ENCODE assay signal across 14 cellular contexts in genomic region chr4:84384801-84385582, GRCh38.
A peak's percentile ranks its signal among the peaks of the same experiment; 100 is the strongest.
DNase-seq lines count a peak whose midpoint lies in the region; ATAC-seq and TF ChIP-seq lines count a peak whose summit lies in the region.
"Had no signal": no experiment of that assay in that cellular context is flagged by ENCODE, and none has a peak within 500 bp of the region (broad histone marks: within the 10 kb centered on the region; RNA-seq: fewer than 3 reads in every experiment).

No MANE protein-coding gene starts in this region.

- intact Hi-C loops in adrenal gland (cut with DNase I): no loop called here

- no peaks in the 10 kb centered on the region for H3K79me2 ChIP-seq in GM23338 (replicated peaks; ENCODE audit: insufficient read depth)

- no peak overlapping the region for H2AFZ ChIP-seq in GM23338

- peaks cover 46% of the 10 kb centered on the region for H3K4me1 ChIP-seq in GM23338 (ENCODE audit: insufficient read depth)
- peaks cover 64% of the 10 kb centered on the region for H3K4me1 ChIP-seq in HUES64 (ENCODE audit: insufficient read depth, low read length)
- H3K4me1 ChIP-seq in ectodermal cell (ENCODE audit: control insufficient read depth, insufficient read depth, low read length): peaks cover 34% of the 10 kb centered on the region
- no peaks in the 10 kb centered on the region for H3K4me1 ChIP-seq in adrenal gland (replicated peaks in 1 of 2)
- no peaks in the 10 kb centered on the region for H3K4me1 ChIP-seq in suprapubic skin
- H3K4me1 ChIP-seq: BE2C had no signal

- H3K27me3 Mint-ChIP-seq in GM23338 (ENCODE audit: insufficient read depth, low read depth, poor library complexity): peaks cover 16% of the 10 kb centered on the region
- peaks cover 22% of the 10 kb centered on the region for H3K27me3 Mint-ChIP-seq in nephron progenitor cell (ENCODE audit: low read depth, poor library complexity)
- H3K27me3 Mint-ChIP-seq in natural killer cell treated with Interleukin-12 subunit alpha and Interleukin-12 subunit beta and Interleukin-15 and Interleukin-18, amount 100 ng/mL, for 72 hours: no peaks in the 10 kb centered on the region

- ATAC-seq in GM23338: peak; percentile 88
- ATAC-seq in natural killer cell treated with Interleukin-12 subunit alpha and Interleukin-12 subunit beta and Interleukin-15 and Interleukin-18, amount 100 ng/mL, for 72 hours: no peak
- ATAC-seq: A549, K562 had no signal

- no peaks in the 10 kb centered on the region for H3K36me3 ChIP-seq in GM23338 (ENCODE audit: insufficient read depth)
- no peaks in the 10 kb centered on the region for H3K36me3 ChIP-seq in HUES64 (ENCODE audit: insufficient read depth, low read length)
- no peaks in the 10 kb centered on the region for H3K36me3 ChIP-seq in ectodermal cell (ENCODE audit: control insufficient read depth, insufficient read depth, low read length)
- no peaks in the 10 kb centered on the region for H3K36me3 ChIP-seq in adrenal gland (replicated peaks in 1 of 2)
- no peaks in the 10 kb centered on the region for H3K36me3 ChIP-seq in suprapubic skin
- H3K36me3 ChIP-seq: BE2C had no signal

- no peaks in the 10 kb centered on the region for H4K20me1 ChIP-seq in GM23338 (replicated peaks; ENCODE audit: insufficient read depth)

- peak; percentile 53 for DNase-seq in GM23338 (ENCODE audit: low spot score)
- DNase-seq in nephron progenitor cell: no peak
- DNase-seq in adrenal gland: no peak
- no peak for DNase-seq in natural killer cell treated with Interleukin-12 subunit alpha and Interleukin-12 subunit beta and Interleukin-15 and Interleukin-18, amount 100 ng/mL, for 72 hours (ENCODE audit: low spot score)
- DNase-seq in suprapubic skin (ENCODE audit: low spot score in 2 of 2): no peak
- DNase-seq: BE2C; CD4-positive, alpha-beta memory T cell; DND-41; GDM1 had no signal

- H3K4me3 Mint-ChIP-seq in GM23338 (no peak overlapping the region), nephron progenitor cell (no peak overlapping the region)
- H3K4me3 Mint-ChIP-seq in natural killer cell treated with Interleukin-12 subunit alpha and Interleukin-12 subunit beta and Interleukin-15 and Interleukin-18, amount 100 ng/mL, for 72 hours: no peak overlapping the region
- H3K4me3 Mint-ChIP-seq: CD4-positive, alpha-beta memory T cell had no signal

- 0 out of 2 replicates have a peak overlapping the region, but pooled peaks have one; percentile 21 for H3K4me2 ChIP-seq in GM23338
- H3K4me2 ChIP-seq: A549 had no signal

- H3K27ac Mint-ChIP-seq in GM23338 (no peak overlapping the region), nephron progenitor cell (peak overlapping the region; percentile 78)
- no peak overlapping the region for H3K27ac Mint-ChIP-seq in natural killer cell treated with Interleukin-12 subunit alpha and Interleukin-12 subunit beta and Interleukin-15 and Interleukin-18, amount 100 ng/mL, for 72 hours
- H3K27ac Mint-ChIP-seq: CD4-positive, alpha-beta memory T cell had no signal

- TF ChIP-seq CTCF in GM23338 (conservative IDR thresholded peaks at IDR 0.05; ENCODE audit: low read depth in 2 of 2) (no peak), nephron progenitor cell (IDR thresholded peaks at IDR 0.05) (no peak), adrenal gland (IDR thresholded peaks at IDR 0.05) (no peak), suprapubic skin (IDR thresholded peaks at IDR 0.05) (no peak)

- H3K27ac ChIP-seq in GM23338 (ENCODE audit: low read depth) (no peak overlapping the region), HUES64 (ENCODE audit: low read depth, low read length) (peak overlapping the region; percentile 69), ectodermal cell (ENCODE audit: insufficient read depth, low read depth, low read length, poor library complexity, severe bottlenecking) (peak overlapping the region; percentile 31), adrenal gland (no peak overlapping the region), suprapubic skin (no peak overlapping the region)
- H3K27ac ChIP-seq: A549, C4-2B had no signal

- H3K4me1 Mint-ChIP-seq in GM23338: peaks cover 49% of the 10 kb centered on the region
- H3K4me1 Mint-ChIP-seq in nephron progenitor cell: peaks cover 22% of the 10 kb centered on the region
- no peaks in the 10 kb centered on the region for H3K4me1 Mint-ChIP-seq in natural killer cell treated with Interleukin-12 subunit alpha and Interleukin-12 subunit beta and Interleukin-15 and Interleukin-18, amount 100 ng/mL, for 72 hours (ENCODE audit: low read depth in 2 of 2)
- H3K4me1 Mint-ChIP-seq: CD4-positive, alpha-beta memory T cell had no signal

- TF ChIP-seq EP300 in suprapubic skin (IDR thresholded peaks at IDR 0.05): no peak

- H3K9me3 Mint-ChIP-seq in GM23338: no peaks in the 10 kb centered on the region
- H3K9me3 Mint-ChIP-seq in nephron progenitor cell: no peaks in the 10 kb centered on the region
- peaks cover 9% of the 10 kb centered on the region for H3K9me3 Mint-ChIP-seq in natural killer cell treated with Interleukin-12 subunit alpha and Interleukin-12 subunit beta and Interleukin-15 and Interleukin-18, amount 100 ng/mL, for 72 hours

- 17% methylated on average over 3 of the region's 3 CpGs for WGBS in HUES64
- WGBS in ectodermal cell, 2 experiments: 2 to 7% methylated on average over 3 of the region's 3 CpGs
- WGBS in adrenal gland, 4 donors: 33 to 43% (median 35%) methylated on average over 3 of the region's 3 CpGs
- 36% methylated on average over 3 of the region's 3 CpGs for WGBS in suprapubic skin

- H3K9me3 ChIP-seq in HUES64 (ENCODE audit: insufficient read depth, low read depth, low read length): no peaks in the 10 kb centered on the region
- H3K9me3 ChIP-seq in ectodermal cell (ENCODE audit: control insufficient read depth, low read length): no peaks in the 10 kb centered on the region
- no peaks in the 10 kb centered on the region for H3K9me3 ChIP-seq in adrenal gland (replicated peaks in 1 of 3)
- no peaks in the 10 kb centered on the region for H3K9me3 ChIP-seq in suprapubic skin
- H3K9me3 ChIP-seq: A549, BE2C had no signal

- no peaks in the 10 kb centered on the region for H3K9me2 ChIP-seq in GM23338 (ENCODE audit: insufficient read depth)

- H3K36me3 Mint-ChIP-seq in GM23338 (ENCODE audit: low read depth) (no peaks in the 10 kb centered on the region), nephron progenitor cell (ENCODE audit: low read depth) (no peaks in the 10 kb centered on the region)
- H3K36me3 Mint-ChIP-seq in natural killer cell treated with Interleukin-12 subunit alpha and Interleukin-12 subunit beta and Interleukin-15 and Interleukin-18, amount 100 ng/mL, for 72 hours: no peaks in the 10 kb centered on the region
- H3K36me3 Mint-ChIP-seq: CD4-positive, alpha-beta memory T cell had no signal

- peaks cover 31% of the 10 kb centered on the region for H3K27me3 ChIP-seq in GM23338 (ENCODE audit: insufficient read depth)
- peaks cover 34% of the 10 kb centered on the region for H3K27me3 ChIP-seq in HUES64 (ENCODE audit: insufficient read depth, low read length)
- peaks cover 30% of the 10 kb centered on the region for H3K27me3 ChIP-seq in ectodermal cell (ENCODE audit: control insufficient read depth, insufficient read depth, low read length, poor library complexity, severe bottlenecking)
- H3K27me3 ChIP-seq in adrenal gland: no peaks in the 10 kb centered on the region
- H3K27me3 ChIP-seq in suprapubic skin: peaks cover 8% of the 10 kb centered on the region
- H3K27me3 ChIP-seq: BE2C had no signal

- no peaks in the 10 kb centered on the region for H3F3A ChIP-seq in GM23338 (replicated peaks; ENCODE audit: low read depth)

- H3K4me3 ChIP-seq in GM23338: no peak overlapping the region
- H3K4me3 ChIP-seq in HUES64 (ENCODE audit: low read length): no peak overlapping the region; the same call in 1 of the 2 replicates
- H3K4me3 ChIP-seq in ectodermal cell (ENCODE audit: insufficient read depth, low read depth, low read length): no peak overlapping the region
- no peak overlapping the region for H3K4me3 ChIP-seq in adrenal gland
- no peak overlapping the region for H3K4me3 ChIP-seq in suprapubic skin
- H3K4me3 ChIP-seq: A549, K562 had no signal

- no peak for TF ChIP-seq POLR2A in adrenal gland (IDR thresholded peaks at IDR 0.05)
- TF ChIP-seq POLR2A in suprapubic skin (IDR thresholded peaks at IDR 0.05): no peak

- no peak overlapping the region for H3K9ac ChIP-seq in HUES64 (ENCODE audit: low read depth, low read length)

TF ChIP-seq in GM23338, 12 proteins besides CTCF, POLR2A, EP300 and RAD21 (continues in another document):
- TF ChIP-seq ZNF114 (CRISPR knock-in tag; IDR thresholded peaks at IDR 0.05) (no peak), ZNF331 (CRISPR knock-in tag; IDR thresholded peaks at IDR 0.05; ENCODE audit: low read depth) (no peak), EZH2 (IDR thresholded peaks at IDR 0.05; ENCODE audit: low read depth, unreplicated experiment) (no peak)

Comparison
In these comparisons a context has a peak if more than half of its experiments do, and no peak if none do; other contexts are left out.
1. H3K27ac ChIP-seq: peak in HUES64 (single experiment) and ectodermal cell (single experiment); none in GM23338 (single experiment), adrenal gland (0 of 5) and suprapubic skin (single experiment).